Comparison of ENCODE assay signal across 1 cellular context in the genomic region with DNA sequence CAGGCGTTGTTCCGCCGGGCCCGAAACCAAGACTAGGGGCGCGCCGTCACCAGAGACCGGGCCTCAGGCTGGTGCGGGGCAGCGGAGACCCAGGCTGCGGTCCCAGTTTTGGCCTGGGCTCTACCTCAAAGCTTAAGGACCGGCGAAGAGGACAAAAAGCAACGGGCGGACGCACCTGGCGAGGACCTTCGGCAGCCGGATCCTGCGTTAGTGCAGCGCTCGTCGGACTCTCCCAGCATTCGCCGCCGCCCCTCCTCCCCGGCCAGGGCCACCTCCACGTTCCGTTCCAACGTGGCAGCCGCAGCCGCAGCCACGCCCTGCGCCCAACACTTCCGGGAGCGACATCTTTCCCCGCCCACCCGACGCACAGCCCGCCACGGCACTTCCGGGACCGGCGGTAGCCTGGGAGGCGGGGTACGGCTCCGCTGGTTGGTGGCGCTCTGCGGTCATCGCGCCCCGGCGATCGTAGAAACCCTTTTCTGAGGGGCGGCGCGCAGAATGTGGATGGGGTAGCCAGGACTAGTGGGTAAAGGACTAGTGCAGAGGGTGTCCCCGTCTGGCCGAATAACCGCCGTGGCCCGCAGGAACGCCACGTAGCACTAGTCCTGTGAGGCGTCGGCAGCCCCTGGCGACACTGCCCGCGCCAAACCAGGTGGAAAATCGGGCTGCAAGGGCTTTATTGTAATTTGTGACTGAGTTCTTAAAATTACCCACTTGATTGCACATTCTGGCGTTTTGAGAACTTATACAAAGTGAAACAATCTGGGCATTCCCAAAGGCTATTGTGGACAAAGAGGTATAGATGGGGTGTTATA.
TF ChIP-seq lines count a peak whose summit lies in the region.

Gene SEC31A, minus strand, starts transcription at position 241 of the 815 bp plus-strand sequence. CDS start 9,217 bp downstream, outside the sequence.

TF ChIP-seq in K562, 482 proteins besides CTCF, POLR2A, EP300 and RAD21 (continued from another document and continues in another):
- TF ChIP-seq SMAD1 (IDR thresholded peaks at IDR 0.05; ENCODE audit: low read depth, low read length, partially characterized antibody) (peak; percentile 92), SMARCA5 (IDR thresholded peaks at IDR 0.05) (no peak), PTBP1 (IDR thresholded peaks at IDR 0.05; ENCODE audit: low read depth, low read length) (no peak), CHD1 (IDR thresholded peaks at IDR 0.05; ENCODE audit: low read length) (peak; percentile 45), ZNF175 (CRISPR knock-in tag; IDR thresholded peaks at IDR 0.05; ENCODE audit: low read depth) (no peak), FOXK1 (CRISPR knock-in tag; IDR thresholded peaks at IDR 0.05; ENCODE audit: borderline replicate concordance) (no peak), ZNF431 (CRISPR knock-in tag; IDR thresholded peaks at IDR 0.05) (peak; percentile 70), ATF7 (IDR thresholded peaks at IDR 0.05) (peak; percentile 78), PHTF2 (CRISPR knock-in tag; IDR thresholded peaks at IDR 0.05) (no peak), ZNF324 (CRISPR knock-in tag; IDR thresholded peaks at IDR 0.05) (no peak), OTX1 (CRISPR knock-in tag; IDR thresholded peaks at IDR 0.05) (no peak), ZC3H4 (CRISPR knock-in tag; IDR thresholded peaks at IDR 0.05; ENCODE audit: borderline replicate concordance) (no peak), CBX1 (IDR thresholded peaks at IDR 0.05; ENCODE audit: low read depth) (no peak; the same call in 1 of the 2 replicates), MCM7 (IDR thresholded peaks at IDR 0.05) (no peak), ZNF146 (CRISPR knock-in tag; IDR thresholded peaks at IDR 0.05; ENCODE audit: unreplicated experiment) (no peak), SRF (CRISPR knock-in tag; IDR thresholded peaks at IDR 0.05) (0 out of 4 replicates have a peak, but pooled peaks of 1 of the 2 experiments have one; percentile 24), ARID1B (IDR thresholded peaks at IDR 0.05) (no peak; the same call in 1 of the 2 replicates), ZKSCAN3 (CRISPR knock-in tag; IDR thresholded peaks at IDR 0.05) (no peak), HSF4 (CRISPR knock-in tag; IDR thresholded peaks at IDR 0.05; ENCODE audit: borderline replicate concordance) (no peak), TSC22D4 (tag; IDR thresholded peaks at IDR 0.05) (no peak), ZNF77 (CRISPR knock-in tag; IDR thresholded peaks at IDR 0.05) (no peak), PYGO2 (tag; IDR thresholded peaks at IDR 0.05) (no peak), ZZZ3 (IDR thresholded peaks at IDR 0.05) (no peak), PPARD (CRISPR knock-in tag; IDR thresholded peaks at IDR 0.05) (no peak), GTF2A2 (tag; IDR thresholded peaks at IDR 0.05) (no peak), KDM4B (IDR thresholded peaks at IDR 0.05; ENCODE audit: borderline replicate concordance in 2 of 2, low read depth in 1 of 2) (peak in 1 of 2 experiments; percentile 90; a peak in 2 of 4 replicates), PATZ1 (CRISPR knock-in tag; IDR thresholded peaks at IDR 0.05; ENCODE audit: borderline replicate concordance) (no peak), ARID3A (IDR thresholded peaks at IDR 0.05; ENCODE audit: borderline replicate concordance, low read depth, low read length) (no peak), NFRKB (IDR thresholded peaks at IDR 0.05; ENCODE audit: low read depth) (peak; percentile 82; the same call in 1 of the 2 replicates), ZFPM2 (CRISPR knock-in tag; IDR thresholded peaks at IDR 0.05) (no peak), ZNF184 (CRISPR knock-in tag; IDR thresholded peaks at IDR 0.05) (no peak), TBL1XR1 (IDR thresholded peaks at IDR 0.05; ENCODE audit: low read length in 2 of 2) (peak; percentile 34 to 49; a peak in 2 of 4 replicates), MIER1 (IDR thresholded peaks at IDR 0.05; ENCODE audit: low read depth) (no peak), NCOR1 (IDR thresholded peaks at IDR 0.05) (no peak; the same call in 1 of the 2 replicates), RBFOX2 (IDR thresholded peaks at IDR 0.05; ENCODE audit: low read depth, low read length) (peak; percentile 99), HCFC1 (IDR thresholded peaks at IDR 0.05; ENCODE audit: low read depth, low read length) (peak; percentile 83), KLF10 (CRISPR knock-in tag; IDR thresholded peaks at IDR 0.05) (no peak)
- TF ChIP-seq, protein P1, sequence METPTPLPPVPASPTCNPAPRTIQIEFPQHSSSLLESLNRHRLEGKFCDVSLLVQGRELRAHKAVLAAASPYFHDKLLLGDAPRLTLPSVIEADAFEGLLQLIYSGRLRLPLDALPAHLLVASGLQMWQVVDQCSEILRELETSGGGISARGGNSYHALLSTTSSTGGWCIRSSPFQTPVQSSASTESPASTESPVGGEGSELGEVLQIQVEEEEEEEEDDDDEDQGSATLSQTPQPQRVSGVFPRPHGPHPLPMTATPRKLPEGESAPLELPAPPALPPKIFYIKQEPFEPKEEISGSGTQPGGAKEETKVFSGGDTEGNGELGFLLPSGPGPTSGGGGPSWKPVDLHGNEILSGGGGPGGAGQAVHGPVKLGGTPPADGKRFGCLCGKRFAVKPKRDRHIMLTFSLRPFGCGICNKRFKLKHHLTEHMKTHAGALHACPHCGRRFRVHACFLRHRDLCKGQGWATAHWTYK (CRISPR knock-in tag; IDR thresholded peaks at IDR 0.05), result peak; percentile 33; the same call in 1 of the 2 replicates
- TF ChIP-seq, protein P2, sequence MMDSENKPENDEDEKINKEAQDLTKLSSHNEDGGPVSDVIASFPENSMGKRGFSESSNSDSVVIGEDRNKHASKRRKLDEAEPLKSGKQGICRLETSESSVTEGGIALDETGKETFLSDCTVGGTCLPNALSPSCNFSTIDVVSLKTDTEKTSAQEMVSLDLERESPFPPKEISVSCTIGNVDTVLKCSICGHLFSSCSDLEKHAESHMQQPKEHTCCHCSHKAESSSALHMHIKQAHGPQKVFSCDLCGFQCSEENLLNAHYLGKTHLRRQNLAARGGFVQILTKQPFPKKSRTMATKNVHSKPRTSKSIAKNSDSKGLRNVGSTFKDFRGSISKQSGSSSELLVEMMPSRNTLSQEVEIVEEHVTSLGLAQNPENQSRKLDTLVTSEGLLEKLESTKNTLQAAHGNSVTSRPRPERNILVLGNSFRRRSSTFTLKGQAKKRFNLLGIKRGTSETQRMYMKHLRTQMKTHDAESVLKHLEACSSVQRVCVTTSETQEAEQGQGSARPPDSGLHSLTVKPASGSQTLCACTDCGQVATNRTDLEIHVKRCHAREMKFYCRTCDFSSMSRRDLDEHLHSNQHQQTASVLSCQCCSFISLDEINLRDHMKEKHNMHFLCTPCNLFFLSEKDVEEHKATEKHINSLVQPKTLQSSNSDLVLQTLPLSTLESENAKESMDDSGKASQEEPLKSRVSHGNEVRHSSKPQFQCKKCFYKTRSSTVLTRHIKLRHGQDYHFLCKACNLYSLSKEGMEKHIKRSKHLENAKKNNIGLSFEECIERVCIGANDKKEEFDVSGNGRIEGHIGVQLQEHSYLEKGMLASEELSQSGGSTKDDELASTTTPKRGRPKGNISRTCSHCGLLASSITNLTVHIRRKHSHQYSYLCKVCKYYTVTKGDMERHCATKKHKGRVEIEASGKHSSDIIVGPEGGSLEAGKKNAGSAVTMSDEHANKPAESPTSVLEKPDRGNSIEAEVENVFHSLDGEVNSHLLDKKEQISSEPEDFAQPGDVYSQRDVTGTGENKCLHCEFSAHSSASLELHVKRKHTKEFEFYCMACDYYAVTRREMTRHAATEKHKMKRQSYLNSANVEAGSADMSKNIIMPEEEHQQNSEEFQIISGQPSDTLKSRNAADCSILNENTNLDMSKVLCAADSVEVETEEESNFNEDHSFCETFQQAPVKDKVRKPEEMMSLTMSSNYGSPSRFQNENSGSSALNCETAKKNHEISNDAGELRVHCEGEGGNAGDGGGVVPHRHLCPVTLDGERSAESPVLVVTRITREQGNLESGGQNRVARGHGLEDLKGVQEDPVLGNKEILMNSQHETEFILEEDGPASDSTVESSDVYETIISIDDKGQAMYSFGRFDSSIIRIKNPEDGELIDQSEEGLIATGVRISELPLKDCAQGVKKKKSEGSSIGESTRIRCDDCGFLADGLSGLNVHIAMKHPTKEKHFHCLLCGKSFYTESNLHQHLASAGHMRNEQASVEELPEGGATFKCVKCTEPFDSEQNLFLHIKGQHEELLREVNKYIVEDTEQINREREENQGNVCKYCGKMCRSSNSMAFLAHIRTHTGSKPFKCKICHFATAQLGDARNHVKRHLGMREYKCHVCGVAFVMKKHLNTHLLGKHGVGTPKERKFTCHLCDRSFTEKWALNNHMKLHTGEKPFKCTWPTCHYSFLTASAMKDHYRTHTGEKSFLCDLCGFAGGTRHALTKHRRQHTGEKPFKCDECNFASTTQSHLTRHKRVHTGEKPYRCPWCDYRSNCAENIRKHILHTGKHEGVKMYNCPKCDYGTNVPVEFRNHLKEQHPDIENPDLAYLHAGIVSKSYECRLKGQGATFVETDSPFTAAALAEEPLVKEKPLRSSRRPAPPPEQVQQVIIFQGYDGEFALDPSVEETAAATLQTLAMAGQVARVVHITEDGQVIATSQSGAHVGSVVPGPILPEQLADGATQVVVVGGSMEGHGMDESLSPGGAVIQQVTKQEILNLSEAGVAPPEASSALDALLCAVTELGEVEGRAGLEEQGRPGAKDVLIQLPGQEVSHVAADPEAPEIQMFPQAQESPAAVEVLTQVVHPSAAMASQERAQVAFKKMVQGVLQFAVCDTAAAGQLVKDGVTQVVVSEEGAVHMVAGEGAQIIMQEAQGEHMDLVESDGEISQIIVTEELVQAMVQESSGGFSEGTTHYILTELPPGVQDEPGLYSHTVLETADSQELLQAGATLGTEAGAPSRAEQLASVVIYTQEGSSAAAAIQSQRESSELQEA (IDR thresholded peaks at IDR 0.05; ENCODE audit: low read depth), result peak; percentile 86
- TF ChIP-seq, protein P3, sequence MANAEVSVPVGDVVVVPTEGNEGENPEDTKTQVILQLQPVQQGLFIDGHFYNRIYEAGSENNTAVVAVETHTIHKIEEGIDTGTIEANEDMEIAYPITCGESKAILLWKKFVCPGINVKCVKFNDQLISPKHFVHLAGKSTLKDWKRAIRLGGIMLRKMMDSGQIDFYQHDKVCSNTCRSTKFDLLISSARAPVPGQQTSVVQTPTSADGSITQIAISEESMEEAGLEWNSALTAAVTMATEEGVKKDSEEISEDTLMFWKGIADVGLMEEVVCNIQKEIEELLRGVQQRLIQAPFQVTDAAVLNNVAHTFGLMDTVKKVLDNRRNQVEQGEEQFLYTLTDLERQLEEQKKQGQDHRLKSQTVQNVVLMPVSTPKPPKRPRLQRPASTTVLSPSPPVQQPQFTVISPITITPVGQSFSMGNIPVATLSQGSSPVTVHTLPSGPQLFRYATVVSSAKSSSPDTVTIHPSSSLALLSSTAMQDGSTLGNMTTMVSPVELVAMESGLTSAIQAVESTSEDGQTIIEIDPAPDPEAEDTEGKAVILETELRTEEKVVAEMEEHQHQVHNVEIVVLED (CRISPR knock-in tag; IDR thresholded peaks at IDR 0.05), result peak; percentile 92
- TF ChIP-seq, protein P4, sequence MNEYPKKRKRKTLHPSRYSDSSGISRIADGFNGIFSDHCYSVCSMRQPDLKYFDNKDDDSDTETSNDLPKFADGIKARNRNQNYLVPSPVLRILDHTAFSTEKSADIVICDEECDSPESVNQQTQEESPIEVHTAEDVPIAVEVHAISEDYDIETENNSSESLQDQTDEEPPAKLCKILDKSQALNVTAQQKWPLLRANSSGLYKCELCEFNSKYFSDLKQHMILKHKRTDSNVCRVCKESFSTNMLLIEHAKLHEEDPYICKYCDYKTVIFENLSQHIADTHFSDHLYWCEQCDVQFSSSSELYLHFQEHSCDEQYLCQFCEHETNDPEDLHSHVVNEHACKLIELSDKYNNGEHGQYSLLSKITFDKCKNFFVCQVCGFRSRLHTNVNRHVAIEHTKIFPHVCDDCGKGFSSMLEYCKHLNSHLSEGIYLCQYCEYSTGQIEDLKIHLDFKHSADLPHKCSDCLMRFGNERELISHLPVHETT (CRISPR knock-in tag; conservative IDR thresholded peaks at IDR 0.05 in 1 of 2, IDR thresholded peaks at IDR 0.05 in 1 of 2), result peak in 1 of 2 experiments; percentile 82; a peak in 2 of 4 replicates
- TF ChIP-seq, protein P5, sequence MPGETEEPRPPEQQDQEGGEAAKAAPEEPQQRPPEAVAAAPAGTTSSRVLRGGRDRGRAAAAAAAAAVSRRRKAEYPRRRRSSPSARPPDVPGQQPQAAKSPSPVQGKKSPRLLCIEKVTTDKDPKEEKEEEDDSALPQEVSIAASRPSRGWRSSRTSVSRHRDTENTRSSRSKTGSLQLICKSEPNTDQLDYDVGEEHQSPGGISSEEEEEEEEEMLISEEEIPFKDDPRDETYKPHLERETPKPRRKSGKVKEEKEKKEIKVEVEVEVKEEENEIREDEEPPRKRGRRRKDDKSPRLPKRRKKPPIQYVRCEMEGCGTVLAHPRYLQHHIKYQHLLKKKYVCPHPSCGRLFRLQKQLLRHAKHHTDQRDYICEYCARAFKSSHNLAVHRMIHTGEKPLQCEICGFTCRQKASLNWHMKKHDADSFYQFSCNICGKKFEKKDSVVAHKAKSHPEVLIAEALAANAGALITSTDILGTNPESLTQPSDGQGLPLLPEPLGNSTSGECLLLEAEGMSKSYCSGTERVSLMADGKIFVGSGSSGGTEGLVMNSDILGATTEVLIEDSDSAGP (CRISPR knock-in tag; IDR thresholded peaks at IDR 0.05), result 0 out of 2 replicates have a peak, but pooled peaks have one; percentile 17
